34 cellular contexts compared by ENCODE assay signal in genomic region chr2:172634477-172634876, GRCh38.
"Had no signal": no experiment of that assay in that cellular context is flagged by ENCODE, and none has a peak within 500 bp of the region (broad histone marks: within the 10 kb centered on the region; RNA-seq: fewer than 3 reads in every experiment).

No MANE protein-coding gene starts in this region.

- H3K36me3 ChIP-seq: adrenal gland, ascending aorta, brain microvascular endothelial cell, breast epithelium, cardiac muscle cell had no signal

- FAIRE-seq: astrocyte, bronchial epithelial cell had no signal

- H3K4me1 ChIP-seq: adrenal gland, ascending aorta, body of pancreas, breast epithelium had no signal

- ATAC-seq: activated naive CD4-positive, alpha-beta T cell treated with anti-CD3 and anti-CD28 coated beads, Interleukin-2, amount 50 U/mL, for 72 hours; activated naive CD8-positive, alpha-beta T cell treated with anti-CD3 and anti-CD28 coated beads, Interleukin-2, amount 50 U/mL, for 24 hours; activated T-cell treated with anti-CD3 and anti-CD28 coated beads, Interleukin-2, amount 50 U/mL, for 4 hours; activated T-cell treated with anti-CD3 and anti-CD28 coated beads, Interleukin-2, amount 50 U/mL, for 72 hours; activated T-helper 17 cell treated with anti-CD3 and anti-CD28 coated beads, Interleukin-2, amount 50 U/mL, for 72 hours; body of pancreas had no signal

- DNase-seq: activated effector memory CD4-positive, alpha-beta T cell treated with anti-CD3 and anti-CD28 coated beads, Interleukin-2, amount 50 U/mL, for 16 hours; activated effector memory CD4-positive, alpha-beta T cell treated with Interleukin-2 at 50 U/mL for 16 hours; activated gamma-delta T cell; activated gamma-delta T cell treated with Interleukin-2 at 50 U/mL for 16 hours; activated naive CD4-positive, alpha-beta T cell; activated naive CD4-positive, alpha-beta T cell treated with anti-CD3 and anti-CD28 coated beads for 36 hours; activated naive CD4-positive, alpha-beta T cell treated with anti-CD3 and anti-CD28 coated beads, Interleukin-2, amount 10 ng/mL, durations not matched to agents 7 days and 5 days; activated naive CD4-positive, alpha-beta T cell treated with anti-CD3 and anti-CD28 coated beads, Interleukin-2, amount 50 U/mL, for 16 hours; activated naive CD4-positive, alpha-beta T cell treated with Interleukin-2 at 50 U/mL for 16 hours; activated naive CD8-positive, alpha-beta T cell treated with anti-CD3 and anti-CD28 coated beads for 36 hours; activated naive CD8-positive, alpha-beta T cell treated with anti-CD3 and anti-CD28 coated beads, Interleukin-2, amount 10 ng/mL, durations not matched to agents 7 days and 5 days; activated naive CD8-positive, alpha-beta T cell treated with anti-CD3 and anti-CD28 coated beads, Interleukin-2, amount 50 U/mL, for 24 hours; activated T-cell treated with anti-CD3 and anti-CD28 coated beads, Interleukin-2, amount 50 U/mL, for 1 hour; activated T-cell treated with anti-CD3 and anti-CD28 coated beads, Interleukin-2, amount 50 U/mL, for 24 hours; activated T-cell treated with anti-CD3 and anti-CD28 coated beads, Interleukin-2, amount 50 U/mL, for 4 hours; activated T-cell treated with anti-CD3 and anti-CD28 coated beads, Interleukin-2, amount 50 U/mL, for 48 hours; activated T-cell treated with anti-CD3 and anti-CD28 coated beads, Interleukin-2, amount 50 U/mL, for 72 hours; adrenal gland; amniotic stem cell; amygdala; anterior cingulate cortex; aorta; body of pancreas; brain microvascular endothelial cell; caudate nucleus; central memory CD4-positive, alpha-beta T cell; cerebellar nuclear complex had no signal

- H3K27ac ChIP-seq: adrenal gland, ascending aorta, body of pancreas, brain microvascular endothelial cell, breast epithelium, cardiac muscle cell had no signal

- H3K4me3 ChIP-seq: adrenal gland, ascending aorta, body of pancreas, breast epithelium, cardiac muscle cell had no signal

- H3K27me3 ChIP-seq: adrenal gland, ascending aorta, body of pancreas, brain microvascular endothelial cell, breast epithelium, cardiac muscle cell had no signal

- H3K9me3 ChIP-seq: adrenal gland, ascending aorta, body of pancreas, breast epithelium had no signal
